ENCODE assay signal across 13 cellular contexts in the genomic region with DNA sequence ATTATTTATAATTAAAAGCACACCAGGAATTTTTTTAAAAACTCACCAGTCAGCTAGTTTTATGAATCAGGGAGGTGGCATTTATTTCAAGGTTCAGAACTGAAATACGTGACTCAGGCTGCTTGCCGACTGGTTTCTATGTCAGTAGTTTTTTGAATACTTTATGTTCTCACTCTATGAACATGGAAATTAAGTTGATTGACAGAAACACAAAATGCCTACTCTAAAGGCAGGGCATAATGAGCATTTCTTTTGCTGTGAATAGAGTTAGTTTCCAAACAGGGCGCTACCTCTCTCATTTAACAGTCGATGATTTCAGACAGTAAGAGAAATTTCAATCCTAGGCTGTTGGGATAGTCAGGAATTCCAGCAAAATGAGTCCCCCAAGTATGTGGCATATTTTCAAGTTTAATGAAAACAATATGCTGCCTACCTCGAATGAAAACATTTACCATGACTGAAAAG. TPM values are rescaled to one million over a fixed set of nuclear protein-coding genes. Genes with fewer than 3 reads are reported as not detected.
DNase-seq lines count a peak whose midpoint lies in the region; ATAC-seq and TF ChIP-seq lines count a peak whose summit lies in the region.
"Had no signal": no experiment of that assay in that cellular context is flagged by ENCODE, and none has a peak within 500 bp of the region (broad histone marks: within the 10 kb centered on the region; RNA-seq: fewer than 3 reads in every experiment).

No MANE protein-coding gene starts in this region.

- DNase-seq in AG10803 (ENCODE audit: low read depth) (peak; percentile 89), HFF-Myc (ENCODE audit: extremely low read depth, low read depth) (no peak), astrocyte of the cerebellum (ENCODE audit: low read depth) (no peak), myocyte (ENCODE audit: low read depth) (peak; percentile 60), NCI-H748 (lab: John Stamatoyannopoulos, UW; ENCODE audit: unreplicated experiment) (no peak), HK-2 (ENCODE audit: unreplicated experiment) (no peak)
- no peak for DNase-seq in stimulated activated CD4-positive, alpha-beta T cell treated with anti-CD3 and anti-CD28 coated beads, Interleukin-2, amount 100 ng/mL, for 24 hours
- DNase-seq: DMS53; Karpas-422; NCI-H510A; stimulated activated CD4-positive, alpha-beta T cell treated with anti-CD3 and anti-CD28 coated beads, Interleukin-4, amount 100 ng/mL, for 4 hours; T1000 had no signal

- peaks cover 15% of the 10 kb centered on the region for H3K36me3 Mint-ChIP-seq in stimulated activated memory B cell treated with anti-CD40 and anti-IgM and Interleukin-4, amounts not matched to agents 10 μg/mL and 1 μg/mL and 100 μg/mL, for 72 hours

- TF ChIP-seq CTCF in AG10803 (conservative IDR thresholded peaks at IDR 0.05; ENCODE audit: low read length): no peak
- no peak for TF ChIP-seq CTCF in HFF-Myc (IDR thresholded peaks at IDR 0.05; ENCODE audit: low read depth, low read length, missing control alignments)
- no peak for TF ChIP-seq CTCF in astrocyte of the cerebellum (IDR thresholded peaks at IDR 0.05; ENCODE audit: low read depth, low read length, missing control alignments)

- no peak overlapping the region for H3K4me3 Mint-ChIP-seq in stimulated activated memory B cell treated with anti-CD40 and anti-IgM and Interleukin-4, amounts not matched to agents 10 μg/mL and 1 μg/mL and 100 μg/mL, for 72 hours

- H3K27ac Mint-ChIP-seq in stimulated activated memory B cell treated with anti-CD40 and anti-IgM and Interleukin-4, amounts not matched to agents 10 μg/mL and 1 μg/mL and 100 μg/mL, for 72 hours: no peak overlapping the region

- in situ Hi-C loops in astrocyte of the cerebellum (cut with HindIII; ENCODE audit: low sequenced_read_pairs): no loop called here

- peaks cover 36% of the 10 kb centered on the region for H3K4me1 Mint-ChIP-seq in stimulated activated memory B cell treated with anti-CD40 and anti-IgM and Interleukin-4, amounts not matched to agents 10 μg/mL and 1 μg/mL and 100 μg/mL, for 72 hours

- ATAC-seq in stimulated activated memory B cell treated with anti-CD40 and anti-IgM and Interleukin-4, amounts not matched to agents 10 μg/mL and 1 μg/mL and 100 μg/mL, for 72 hours: no peak

- peaks cover 47% of the 10 kb centered on the region for H3K27me3 Mint-ChIP-seq in stimulated activated memory B cell treated with anti-CD40 and anti-IgM and Interleukin-4, amounts not matched to agents 10 μg/mL and 1 μg/mL and 100 μg/mL, for 72 hours

- H3K9me3 Mint-ChIP-seq in stimulated activated memory B cell treated with anti-CD40 and anti-IgM and Interleukin-4, amounts not matched to agents 10 μg/mL and 1 μg/mL and 100 μg/mL, for 72 hours: no peaks in the 10 kb centered on the region

- H3K4me3 ChIP-seq in AG10803 (ENCODE audit: low read length) (peak overlapping the region; percentile 46), HFF-Myc (replicated peaks; ENCODE audit: low read depth, low read length) (peak overlapping the region; percentile 40; the same call in 1 of the 2 replicates), astrocyte of the cerebellum (ENCODE audit: low read depth, low read length) (peak overlapping the region; percentile 26)

RNA-seq across cellular contexts. Expression of gene HS3ST3B1, which starts 6.7 kb away (rescaled TPM):
- total RNA-seq in myocyte: 4.5 and 6.0 TPM in 2 replicates
- polyA plus RNA-seq in myocyte (2012): 1.3 TPM

Comparison
In these comparisons a context has a peak if more than half of its experiments do, and no peak if none do; other contexts are left out.
1. DNase-seq: peak in AG10803 (single experiment) and myocyte (single experiment); none in HFF-Myc (single experiment), astrocyte of the cerebellum (single experiment), NCI-H748 (single experiment), HK-2 (single experiment) and stimulated activated CD4-positive, alpha-beta T cell treated with anti-CD3 and anti-CD28 coated beads, Interleukin-2, amount 100 ng/mL, for 24 hours (0 of 2).
2. Peak in every context shown above with its lines, with median percentiles within 50 percentile points of each other: H3K4me3 ChIP-seq.